In the genomic region with DNA sequence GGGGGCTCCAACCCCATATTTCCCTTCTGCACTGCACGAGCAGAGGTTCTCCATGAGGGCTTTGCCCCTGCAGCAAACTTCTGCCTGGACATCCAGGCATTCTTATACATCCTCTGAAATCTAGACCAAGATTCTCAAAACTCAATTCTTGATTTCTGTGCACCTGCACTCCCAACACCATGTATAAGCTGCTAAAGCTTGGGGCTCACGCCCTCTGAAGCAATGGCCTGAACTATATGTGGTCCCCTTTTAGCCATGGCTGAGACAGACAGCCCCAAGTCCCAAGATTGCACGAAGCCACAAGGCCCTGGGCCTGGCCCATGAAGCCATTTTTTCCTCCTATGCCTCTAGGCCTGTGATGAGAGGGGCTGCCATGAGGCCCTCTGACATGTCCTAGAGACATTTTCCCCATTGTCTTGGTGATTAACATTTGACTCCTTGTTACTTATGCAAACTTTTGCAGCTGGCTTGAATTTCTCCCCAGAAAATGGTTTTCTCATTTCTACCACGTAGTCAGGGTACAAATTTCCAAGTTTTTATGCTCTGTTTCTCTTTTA, we compare ENCODE assay signal across 9 cellular contexts.
"Had no signal": no experiment of that assay in that cellular context is flagged by ENCODE, and none has a peak within 500 bp of the region (broad histone marks: within the 10 kb centered on the region; RNA-seq: fewer than 3 reads in every experiment).

No MANE protein-coding gene starts in this region.

- H3K27ac ChIP-seq: HL-60, KMS-11 had no signal

- H3K4me3 ChIP-seq: GM23338 had no signal

- DNase-seq: H9, HCEC 1CT, HFFc6, Karpas-422, KBM-7 had no signal

- H3K9ac ChIP-seq: KMS-11 had no signal

- H2AFZ ChIP-seq: GM23338 had no signal

- ATAC-seq: GM23338, HepG2 had no signal

- H3K4me2 ChIP-seq: GM23338, KMS-11 had no signal
